In the genomic region with DNA sequence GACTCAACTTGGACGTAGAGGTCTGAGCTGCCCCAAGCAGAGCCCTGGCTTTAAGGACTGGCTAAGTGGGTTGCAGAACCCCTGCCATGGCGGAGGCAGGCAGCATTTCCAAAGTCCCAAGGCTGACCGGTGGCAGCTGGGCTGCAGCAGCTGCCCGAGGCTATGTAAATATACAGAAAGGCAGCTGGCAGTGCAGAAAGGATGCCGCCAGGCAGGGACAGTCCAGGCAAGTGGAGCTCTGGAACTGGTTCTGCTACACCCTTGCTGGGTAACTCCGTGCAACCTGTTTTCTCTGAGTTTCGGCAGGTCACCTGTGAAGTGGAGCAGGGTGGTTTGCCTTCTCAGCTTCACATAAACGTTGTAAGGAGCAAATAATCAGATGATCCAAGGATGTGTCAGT, we compare ENCODE assay signal across 10 cellular contexts. TPM values are rescaled to one million over a fixed set of nuclear protein-coding genes. Genes with fewer than 3 reads are reported as not detected.
A peak's percentile ranks its signal among the peaks of the same experiment; 100 is the strongest.
DNase-seq lines count a peak whose midpoint lies in the region; ATAC-seq and TF ChIP-seq lines count a peak whose summit lies in the region.
"Had no signal": no experiment of that assay in that cellular context is flagged by ENCODE, and none has a peak within 500 bp of the region (broad histone marks: within the 10 kb centered on the region; RNA-seq: fewer than 3 reads in every experiment).

No MANE protein-coding gene starts in this region.

- H4K20me1 ChIP-seq in mammary epithelial cell (ENCODE audit: insufficient read depth, low read length), result no peaks in the 10 kb centered on the region

- peak overlapping the region; percentile 84 to 93 (median 90) for H3K27ac Mint-ChIP-seq in brain
- no peak overlapping the region for H3K27ac Mint-ChIP-seq in activated CD4-positive, alpha-beta T cell treated with anti-CD3 and anti-CD28 coated beads, Interleukin-2, amount 10 ng/mL, durations not matched to agents 7 days and 5 days

- H3K4me3 Mint-ChIP-seq in brain, result peak overlapping the region in 3 of 5 experiments; percentile 29 to 51 (median 44)
- no peak overlapping the region for H3K4me3 Mint-ChIP-seq in activated CD4-positive, alpha-beta T cell treated with anti-CD3 and anti-CD28 coated beads, Interleukin-2, amount 10 ng/mL, durations not matched to agents 7 days and 5 days

- peak; percentile 63 to 79 for DNase-seq in breast epithelium (ENCODE audit: low spot score in 2 of 2)
- no peak for DNase-seq in mammary epithelial cell
- DNase-seq in mucosa of gallbladder (ENCODE audit: low spot score), result peak; percentile 48
- DNase-seq in ureter (ENCODE audit: low spot score), result peak; percentile 75
- DNase-seq in activated CD4-positive, alpha-beta T cell treated with anti-CD3 and anti-CD28 coated beads, Interleukin-2, amount 10 ng/mL, durations not matched to agents 7 days and 5 days, result no peak
- DNase-seq: activated naive CD4-positive, alpha-beta T cell treated with anti-CD3 and anti-CD28 coated beads, Interleukin-2, amount 50 U/mL, for 16 hours; NCI-H187 treated with DMSO at 0.1 percent for 48 hours had no signal

- no peaks in the 10 kb centered on the region for H3K36me3 Mint-ChIP-seq in brain
- no peaks in the 10 kb centered on the region for H3K36me3 Mint-ChIP-seq in activated CD4-positive, alpha-beta T cell treated with anti-CD3 and anti-CD28 coated beads, Interleukin-2, amount 10 ng/mL, durations not matched to agents 7 days and 5 days (ENCODE audit: low read depth)

- H3K4me3 ChIP-seq in breast epithelium (no peak overlapping the region), mammary epithelial cell (replicated peaks in 1 of 3; ENCODE audit: insufficient read depth in 1 of 3, low read depth in 2 of 3, low read length in 3 of 3) (no peak overlapping the region)

- POLR2A ChIA-PET in activated CD4-positive, alpha-beta T cell treated with anti-CD3 and anti-CD28 coated beads, Interleukin-2, amount 10 ng/mL, durations not matched to agents 7 days and 5 days (lab: Charles Lee), result no interaction called here

- no peak for TF ChIP-seq POLR2A in breast epithelium (IDR thresholded peaks at IDR 0.05)

- no peak overlapping the region for H3K4me2 ChIP-seq in mammary epithelial cell (ENCODE audit: insufficient read depth, low read depth, low read length)

- no peaks in the 10 kb centered on the region for H3K27me3 ChIP-seq in breast epithelium
- no peaks in the 10 kb centered on the region for H3K27me3 ChIP-seq in mammary epithelial cell (ENCODE audit: insufficient read depth, low read length)

- ATAC-seq in GM19397 (IDR thresholded peaks at IDR 0.05; ENCODE audit: unreplicated experiment) (no peak), GM18909 (IDR thresholded peaks at IDR 0.05; ENCODE audit: poor library complexity, unreplicated experiment) (no peak)

- H3K9me3 Mint-ChIP-seq in brain, result no peaks in the 10 kb centered on the region
- no peaks in the 10 kb centered on the region for H3K9me3 Mint-ChIP-seq in activated CD4-positive, alpha-beta T cell treated with anti-CD3 and anti-CD28 coated beads, Interleukin-2, amount 10 ng/mL, durations not matched to agents 7 days and 5 days

- peaks cover 97% of the 10 kb centered on the region for H3K4me1 Mint-ChIP-seq in brain
- H3K4me1 Mint-ChIP-seq in activated CD4-positive, alpha-beta T cell treated with anti-CD3 and anti-CD28 coated beads, Interleukin-2, amount 10 ng/mL, durations not matched to agents 7 days and 5 days, result no peaks in the 10 kb centered on the region

- CTCF ChIA-PET in mammary epithelial cell (lab: Charles Lee; ENCODE audit: low non-redundant PET), result no interaction called here
- CTCF ChIA-PET in activated CD4-positive, alpha-beta T cell treated with anti-CD3 and anti-CD28 coated beads, Interleukin-2, amount 10 ng/mL, durations not matched to agents 7 days and 5 days (lab: Charles Lee), result interaction anchor here (0.8 kb wide), 1 partner anchor 21 kb away, joined by 3 read pairs; no protein-coding TSS in a partner anchor

- H3K27me3 Mint-ChIP-seq in brain, result peaks cover 3% of the 10 kb centered on the region
- no peaks in the 10 kb centered on the region for H3K27me3 Mint-ChIP-seq in activated CD4-positive, alpha-beta T cell treated with anti-CD3 and anti-CD28 coated beads, Interleukin-2, amount 10 ng/mL, durations not matched to agents 7 days and 5 days

- H3K36me3 ChIP-seq in breast epithelium, result no peaks in the 10 kb centered on the region
- H3K36me3 ChIP-seq in mammary epithelial cell (ENCODE audit: insufficient read depth, low read length), result no peaks in the 10 kb centered on the region

- peak overlapping the region; percentile 76 to 78 for H3K27ac ChIP-seq in breast epithelium
- H3K27ac ChIP-seq in mammary epithelial cell (ENCODE audit: insufficient read depth, low read depth, low read length), result no peak overlapping the region

- peaks cover 81% of the 10 kb centered on the region for H3K79me2 ChIP-seq in mammary epithelial cell (ENCODE audit: insufficient read depth, low read length)

- in situ Hi-C loops in mammary epithelial cell (cut with MboI; ENCODE audit: low sequenced_read_pairs in 2 of 2), result no loop called here

- intact Hi-C loops in breast epithelium (cut with DNase I; ENCODE audit: low total_unique reads) (no loop called here), mammary epithelial cell (cut with micrococcal nuclease) (loop anchor here (2.0 kb wide), 1 partner anchor 14 kb away; no protein-coding TSS in a partner anchor)

- no peak overlapping the region for H3K9ac ChIP-seq in mammary epithelial cell (ENCODE audit: insufficient read depth, low read length)

- H3K4me1 ChIP-seq in breast epithelium (peaks cover 45 to 54% of the 10 kb centered on the region in 2 donors), mammary epithelial cell (ENCODE audit: insufficient read depth, low read length) (peaks cover 79% of the 10 kb centered on the region)

- TF ChIP-seq CTCF in breast epithelium (IDR thresholded peaks at IDR 0.05), result no peak
- no peak for TF ChIP-seq CTCF in mammary epithelial cell (conservative IDR thresholded peaks at IDR 0.05 in 1 of 2, IDR thresholded peaks at IDR 0.05 in 1 of 2; ENCODE audit: extremely low read depth in 1 of 2, insufficient read depth in 1 of 2, low read depth in 1 of 2, low read length in 2 of 2)
- TF ChIP-seq CTCF in brain (conservative IDR thresholded peaks at IDR 0.05), result no peak

- H3K9me3 ChIP-seq in breast epithelium, result no peaks in the 10 kb centered on the region
- no peaks in the 10 kb centered on the region for H3K9me3 ChIP-seq in mammary epithelial cell (replicated peaks; ENCODE audit: insufficient read depth, low read length)

- dilution Hi-C loops in mammary epithelial cell (cut with HindIII; ENCODE audit: low sequenced_read_pairs), result no loop called here

- H2AFZ ChIP-seq in mammary epithelial cell (ENCODE audit: low read depth, low read length), result no peak overlapping the region

- WGBS in mammary epithelial cell (ENCODE audit: low coverage, missing lambda C conversion rate), result 72% methylated on average over 7 of the region's 8 CpGs

- no TSS peak for BruUV-seq in mammary epithelial cell (replicated peaks; lab: Mats Ljungman, UMichigan)

RNA-seq across cellular contexts. Expression of a gene that starts 46.0 kb away (rescaled TPM):
- total RNA-seq in breast epithelium, result 10 to 100 TPM in 2 of 3 donors, 1 to 10 TPM in 1; 3.8 to 18.7 (median 17.9) TPM
- total RNA-seq in mammary epithelial cell, result 10 to 100 TPM; 30.5 to 31.5 TPM
- polyA plus RNA-seq in mammary epithelial cell, result 14.9 TPM
- polyA minus RNA-seq in mammary epithelial cell, result 16.7 TPM
- 37.4 TPM for polyA plus RNA-seq in brain (ENCODE audit: insufficient read depth, low read depth, low replicate concordance)
- total RNA-seq in mucosa of gallbladder, result 54.5 TPM
- total RNA-seq in ureter, result 33.0 TPM
- not detected for total RNA-seq in activated CD4-positive, alpha-beta T cell treated with anti-CD3 and anti-CD28 coated beads, Interleukin-2, amount 10 ng/mL, durations not matched to agents 7 days and 5 days

Comparison
In these comparisons a context has a peak if more than half of its experiments do, and no peak if none do; other contexts are left out.
1. DNase-seq: peak in breast epithelium (2 of 2), mucosa of gallbladder (single experiment) and ureter (single experiment); none in mammary epithelial cell (single experiment) and activated CD4-positive, alpha-beta T cell treated with anti-CD3 and anti-CD28 coated beads, Interleukin-2, amount 10 ng/mL, durations not matched to agents 7 days and 5 days (single experiment).
2. RNA of a gene that starts 46.0 kb away (total RNA-seq): 54.5 TPM in mucosa of gallbladder (single experiment), 33.0 TPM in ureter (single experiment), 30.5 to 31.5 TPM in mammary epithelial cell and 3.8 to 18.7 TPM in breast epithelium; not detected in activated CD4-positive, alpha-beta T cell treated with anti-CD3 and anti-CD28 coated beads, Interleukin-2, amount 10 ng/mL, durations not matched to agents 7 days and 5 days; every median in the first group is over 4 times any median in the second.